Comparison of ENCODE assay signal across 1 cellular context in genomic region chr7:30475580-30475979, GRCh38.
TF ChIP-seq lines count a peak whose summit lies in the region.

No MANE protein-coding gene starts in this region.

TF ChIP-seq in GM23338, 12 proteins besides CTCF, POLR2A, EP300 and RAD21 (continued from another document):
- TF ChIP-seq ZNF462 (CRISPR knock-in tag; IDR thresholded peaks at IDR 0.05) (no peak), ETS1 (IDR thresholded peaks at IDR 0.05) (no peak), CREB1 (CRISPR knock-in tag; IDR thresholded peaks at IDR 0.05; ENCODE audit: low read depth) (no peak), NANOG (IDR thresholded peaks at IDR 0.05; ENCODE audit: borderline replicate concordance) (no peak), ZNF114 (CRISPR knock-in tag; IDR thresholded peaks at IDR 0.05) (no peak), REST (IDR thresholded peaks at IDR 0.05; ENCODE audit: unreplicated experiment) (no peak)
